Comparison of ENCODE assay signal across 8 cellular contexts in genomic region chr2:218368621-218369153, GRCh38. TPM values are rescaled to one million over a fixed set of nuclear protein-coding genes. Genes with fewer than 3 reads are reported as not detected.
DNase-seq lines count a peak whose midpoint lies in the region; ATAC-seq and TF ChIP-seq lines count a peak whose summit lies in the region.

No MANE protein-coding gene starts in this region.

- H3K4me3 ChIP-seq in heart right ventricle (peak overlapping the region in 6 of 10 donors; percentile 57 to 67 (median 62)), gastrocnemius medialis (peak overlapping the region in 2 of 4 donors; percentile 59 to 69)

- ATAC-seq in heart right ventricle (peak in 6 of 8 donors; percentile 9 to 53 (median 28)), gastrocnemius medialis (no peak)

- intact Hi-C loops in heart right ventricle (cut with DNase I) = no loop called here
- intact Hi-C loops in gastrocnemius medialis (cut with DNase I; ENCODE audit: low total_unique reads) = no loop called here

- H3K27me3 ChIP-seq in heart right ventricle (no peaks in the 10 kb centered on the region), gastrocnemius medialis (no peaks in the 10 kb centered on the region)

- H3K27ac ChIP-seq in heart right ventricle (peak overlapping the region in 9 of 10 donors; percentile 49 to 99 (median 93)), gastrocnemius medialis (peak overlapping the region; percentile 76 to 87 (median 80))

- WGBS in heart right ventricle, 2 donors = 26 to 29% methylated on average over 27 of the region's 27 CpGs

- TF ChIP-seq POLR2A in gastrocnemius medialis (IDR thresholded peaks at IDR 0.05) = peak in 1 of 2 donors; percentile 21

- DNase-seq in DMS 273 (lab: John Stamatoyannopoulos, UW; ENCODE audit: unreplicated experiment) (peak; percentile 30), DMS 273 treated with DMSO at 0.1 percent for 48 hours (lab: John Stamatoyannopoulos, UW) (no peak), NOMO-1 treated with DMSO at 0.1 percent for 48 hours (lab: John Stamatoyannopoulos, UW; ENCODE audit: unreplicated experiment) (peak; percentile 55), heart right ventricle (peak; percentile 38 to 50), gastrocnemius medialis (peak in 1 of 2 donors; percentile 33), OCI-M2 (lab: John Stamatoyannopoulos, UW; ENCODE audit: unreplicated experiment) (no peak)
- no peak for DNase-seq in stimulated activated CD8-positive, alpha-beta memory T cell treated with anti-CD3 and anti-CD28 coated beads, Interleukin-4, amount 100 ng/mL, for 48 hours
- no peak for DNase-seq in NK-92 treated with Interleukin-12 subunit alpha and Interleukin-12 subunit beta, amount 100 ng/mL, for 24 hours (lab: John Stamatoyannopoulos, UW)

- TF ChIP-seq CTCF in heart right ventricle (IDR thresholded peaks at IDR 0.05) = peak in 2 of 9 donors; percentile 17 to 30
- TF ChIP-seq CTCF in gastrocnemius medialis (IDR thresholded peaks at IDR 0.05 in 4 of 5, conservative IDR thresholded peaks at IDR 0.05 in 1 of 5) = no peak

- peaks cover 0 to 66% (median 13%) of the 10 kb centered on the region in 9 donors for H3K4me1 ChIP-seq in heart right ventricle
- peaks cover 0 to 5% of the 10 kb centered on the region in 2 donors for H3K4me1 ChIP-seq in gastrocnemius medialis

- H3K36me3 ChIP-seq in heart right ventricle (no peaks in the 10 kb centered on the region), gastrocnemius medialis (no peaks in the 10 kb centered on the region)

- in situ Hi-C loops in gastrocnemius medialis (cut with MboI; ENCODE audit: low sequenced_read_pairs in 4 of 4) = loop anchor here in 1 of 4 donors (25.0 kb wide), 1 partner anchor 181 kb away; no protein-coding TSS in a partner anchor

- H3K9me3 ChIP-seq in heart right ventricle = peaks cover 0 to 11% (median 7%) of the 10 kb centered on the region in 11 donors
- H3K9me3 ChIP-seq in gastrocnemius medialis = no peaks in the 10 kb centered on the region

RNA-seq across cellular contexts. Expression of gene CATIP, which starts 12.0 kb away (rescaled TPM):
- total RNA-seq in heart right ventricle = not detected
- polyA plus RNA-seq in heart right ventricle = under 1 TPM in 1 of 2 donors, not detected in 1; 0.04 TPM
- total RNA-seq in gastrocnemius medialis = not detected

RNA-seq across cellular contexts. Expression of gene SLC11A1, which starts 13.4 kb away (rescaled TPM):
- 1 to 10 TPM in 9 of 10 donors, under 1 TPM in 1; 0.64 to 9.1 (median 4.0) TPM for total RNA-seq in heart right ventricle
- 1 to 10 TPM; 4.5 to 8.0 TPM for polyA plus RNA-seq in heart right ventricle
- 1 to 10 TPM; 1.1 to 6.3 (median 4.5) TPM for total RNA-seq in gastrocnemius medialis

RNA-seq across cellular contexts. Expression of gene CTDSP1, which starts 31.0 kb away (rescaled TPM):
- total RNA-seq in heart right ventricle = 100 to 1,000 TPM in 2 of 10 donors, 10 to 100 TPM in 8; 77.9 to 118 (median 89.5) TPM
- 10 to 100 TPM; 84.2 to 95.0 TPM for polyA plus RNA-seq in heart right ventricle
- total RNA-seq in gastrocnemius medialis = 10 to 100 TPM; 46.7 to 77.4 (median 53.6) TPM

RNA-seq across cellular contexts. Expression of gene VIL1, which starts 50.2 kb away (rescaled TPM):
- total RNA-seq in heart right ventricle (not detected), gastrocnemius medialis (1 to 10 TPM in 1 of 4 donors, under 1 TPM in 1, not detected in 2; 0.03 to 1.8 TPM)
- under 1 TPM in 1 of 2 donors, not detected in 1; 0.06 TPM for polyA plus RNA-seq in heart right ventricle

Comparison
In these comparisons a context has a peak if more than half of its experiments do, and no peak if none do; other contexts are left out.
1. DNase-seq: peak in DMS 273 (single experiment), NOMO-1 treated with DMSO at 0.1 percent for 48 hours (single experiment) and heart right ventricle (2 of 2); none in DMS 273 treated with DMSO at 0.1 percent for 48 hours (single experiment), stimulated activated CD8-positive, alpha-beta memory T cell treated with anti-CD3 and anti-CD28 coated beads, Interleukin-4, amount 100 ng/mL, for 48 hours (single experiment), NK-92 treated with Interleukin-12 subunit alpha and Interleukin-12 subunit beta, amount 100 ng/mL, for 24 hours (single experiment) and OCI-M2 (single experiment).
2. ATAC-seq: peak in heart right ventricle (6 of 8); none in gastrocnemius medialis (0 of 2).